In the genomic region with DNA sequence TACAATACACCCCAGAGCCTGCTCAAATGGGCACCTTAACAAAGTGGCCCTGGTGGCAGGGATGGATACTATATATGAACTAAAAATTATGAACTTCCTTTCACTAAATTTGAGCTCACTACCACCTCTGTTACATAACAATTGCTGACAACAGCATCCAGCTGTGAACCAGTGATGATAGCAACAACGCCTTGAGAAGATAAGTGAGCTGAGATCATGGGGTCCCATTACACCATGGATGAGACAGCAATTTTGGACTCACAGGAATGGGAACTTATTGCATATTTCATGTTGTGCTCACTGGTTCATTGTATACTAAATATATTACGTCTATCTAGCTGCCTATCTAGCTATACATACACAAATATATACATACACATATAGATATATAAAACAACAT, we compare ENCODE assay signal across 1 cellular context.
TF ChIP-seq lines count a peak whose summit lies in the region.

No MANE protein-coding gene starts in this region.

TF ChIP-seq in K562, 482 proteins besides CTCF, POLR2A, EP300 and RAD21 (continued from another document):
- TF ChIP-seq CHD7 (IDR thresholded peaks at IDR 0.05; ENCODE audit: low read depth, low read length) (no peak), GTF2B (IDR thresholded peaks at IDR 0.05; ENCODE audit: extremely low read depth, insufficient read length) (no peak), ZBTB26 (CRISPR knock-in tag; IDR thresholded peaks at IDR 0.05) (no peak), CREM (IDR thresholded peaks at IDR 0.05; ENCODE audit: low read depth) (peak; percentile 89), ZNF224 (CRISPR knock-in tag; IDR thresholded peaks at IDR 0.05) (no peak), ELF1 (tag; IDR thresholded peaks at IDR 0.05) (no peak), TAF15 (IDR thresholded peaks at IDR 0.05; ENCODE audit: low read depth, low read length) (no peak), ZNF785 (CRISPR knock-in tag; IDR thresholded peaks at IDR 0.05) (no peak), ZKSCAN8 (CRISPR knock-in tag; IDR thresholded peaks at IDR 0.05) (no peak), TBP (optimal IDR thresholded peaks at IDR 0.05; ENCODE audit: low read depth, low read length) (no peak), POLR2G (IDR thresholded peaks at IDR 0.05; ENCODE audit: low read depth, low read length) (no peak), RUNX1 (IDR thresholded peaks at IDR 0.05; ENCODE audit: low read depth) (no peak), POLR2AphosphoS5 (IDR thresholded peaks at IDR 0.05; ENCODE audit: control insufficient read depth, insufficient read depth, low read depth, low read length) (no peak), POU5F1 (IDR thresholded peaks at IDR 0.05; ENCODE audit: borderline replicate concordance, low read depth, low read length, partially characterized antibody) (no peak), RHOXF2B (CRISPR knock-in tag; conservative IDR thresholded peaks at IDR 0.05) (no peak)
- TF ChIP-seq, protein P1, sequence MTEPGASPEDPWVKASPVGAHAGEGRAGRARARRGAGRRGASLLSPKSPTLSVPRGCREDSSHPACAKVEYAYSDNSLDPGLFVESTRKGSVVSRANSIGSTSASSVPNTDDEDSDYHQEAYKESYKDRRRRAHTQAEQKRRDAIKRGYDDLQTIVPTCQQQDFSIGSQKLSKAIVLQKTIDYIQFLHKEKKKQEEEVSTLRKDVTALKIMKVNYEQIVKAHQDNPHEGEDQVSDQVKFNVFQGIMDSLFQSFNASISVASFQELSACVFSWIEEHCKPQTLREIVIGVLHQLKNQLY (CRISPR knock-in tag; conservative IDR thresholded peaks at IDR 0.05) = no peak
